1 cellular context compared by ENCODE assay signal in genomic region chr2:177873915-177874314, GRCh38.
TF ChIP-seq lines count a peak whose summit lies in the region.

No MANE protein-coding gene starts in this region.

TF ChIP-seq in liver, 16 proteins besides CTCF, POLR2A, EP300 and RAD21 (continued from another document):
- TF ChIP-seq SP1 (IDR thresholded peaks at IDR 0.05) (peak; percentile 69), NR2F2 (IDR thresholded peaks at IDR 0.05) (no peak), ZBTB33 (IDR thresholded peaks at IDR 0.05) (no peak), RXRA (IDR thresholded peaks at IDR 0.05) (peak; percentile 83 to 86), FOXA2 (IDR thresholded peaks at IDR 0.05) (peak; percentile 60), GABPA (IDR thresholded peaks at IDR 0.05 in 1 of 2, conservative IDR thresholded peaks at IDR 0.05 in 1 of 2) (no peak), FOXA1 (IDR thresholded peaks at IDR 0.05) (peak; percentile 19), YY1 (IDR thresholded peaks at IDR 0.05) (peak; percentile 66)
